22 cellular contexts compared by ENCODE assay signal in genomic region chr17:73334771-73335513, GRCh38. TPM values are rescaled to one million over a fixed set of nuclear protein-coding genes. Genes with fewer than 3 reads are reported as not detected.
A peak's percentile ranks its signal among the peaks of the same experiment; 100 is the strongest.
DNase-seq lines count a peak whose midpoint lies in the region; ATAC-seq, FAIRE-seq and TF ChIP-seq lines count a peak whose summit lies in the region.
"Had no signal": no experiment of that assay in that cellular context is flagged by ENCODE, and none has a peak within 500 bp of the region (broad histone marks: within the 10 kb centered on the region; RNA-seq: fewer than 3 reads in every experiment).

No MANE protein-coding gene starts in this region.

- intact Hi-C loops in esophagus squamous epithelium (cut with DNase I): no loop called here
- intact Hi-C loops in tibial artery (cut with DNase I; ENCODE audit: low total_unique reads): no loop called here

- H3K4me1 ChIP-seq in RWPE2 (ENCODE audit: insufficient read depth, poor library complexity, severe bottlenecking) (peaks cover 20% of the 10 kb centered on the region), esophagus squamous epithelium (peaks cover 12 to 64% (median 40%) of the 10 kb centered on the region in 3 donors), tibial artery (peaks cover 0 to 24% (median 12%) of the 10 kb centered on the region in 4 donors)
- H3K4me1 ChIP-seq: Peyer's patch had no signal

- 44% methylated on average over 9 of the region's 12 CpGs; no CpG with 5 or more reads in 1 of the 2 donors for WGBS in esophagus squamous epithelium, 2 donors

- no peaks in the 10 kb centered on the region for H3K27me3 ChIP-seq in MG63
- H3K27me3 ChIP-seq in RWPE2 (ENCODE audit: insufficient read depth, poor library complexity, severe bottlenecking): no peaks in the 10 kb centered on the region
- H3K27me3 ChIP-seq in esophagus squamous epithelium: no peaks in the 10 kb centered on the region
- no peaks in the 10 kb centered on the region for H3K27me3 ChIP-seq in tibial artery
- H3K27me3 ChIP-seq: heart left ventricle, Peyer's patch had no signal

- no peak for FAIRE-seq in RCC 7860 (lab: Jason Lieb, UNC)

- no peak overlapping the region for H3K4me3 ChIP-seq in MG63
- no peak overlapping the region for H3K4me3 ChIP-seq in RWPE2 (ENCODE audit: severe bottlenecking)
- no peak overlapping the region for H3K4me3 ChIP-seq in esophagus squamous epithelium
- H3K4me3 ChIP-seq in tibial artery: no peak overlapping the region
- H3K4me3 ChIP-seq: heart left ventricle, Peyer's patch had no signal

- no peaks in the 10 kb centered on the region for H3K9me3 Mint-ChIP-seq in stimulated activated memory B cell treated with anti-CD40 and anti-IgM and Interleukin-4, amounts not matched to agents 10 μg/mL and 1 μg/mL and 100 μg/mL, for 72 hours
- H3K9me3 Mint-ChIP-seq: activated T-cell treated with anti-CD3 and anti-CD28 coated beads, Interleukin-2, amount 50 U/mL, for 72 hours; CD4-positive, CD25-positive, alpha-beta regulatory T cell; central memory CD8-positive, alpha-beta T cell had no signal

- H3K27me3 Mint-ChIP-seq in stimulated activated memory B cell treated with anti-CD40 and anti-IgM and Interleukin-4, amounts not matched to agents 10 μg/mL and 1 μg/mL and 100 μg/mL, for 72 hours: no peaks in the 10 kb centered on the region
- H3K27me3 Mint-ChIP-seq: CD4-positive, CD25-positive, alpha-beta regulatory T cell had no signal

- no peak overlapping the region for H3K4me3 Mint-ChIP-seq in stimulated activated memory B cell treated with anti-CD40 and anti-IgM and Interleukin-4, amounts not matched to agents 10 μg/mL and 1 μg/mL and 100 μg/mL, for 72 hours
- H3K4me3 Mint-ChIP-seq: activated T-cell treated with anti-CD3 and anti-CD28 coated beads, Interleukin-2, amount 50 U/mL, for 72 hours; central memory CD8-positive, alpha-beta T cell had no signal

- H3K36me3 ChIP-seq in MG63: no peaks in the 10 kb centered on the region
- H3K36me3 ChIP-seq in RWPE2 (ENCODE audit: low read depth): no peaks in the 10 kb centered on the region
- no peaks in the 10 kb centered on the region for H3K36me3 ChIP-seq in esophagus squamous epithelium
- H3K36me3 ChIP-seq in tibial artery: no peaks in the 10 kb centered on the region
- H3K36me3 ChIP-seq: heart left ventricle, Peyer's patch had no signal

- no peak overlapping the region for H3K27ac Mint-ChIP-seq in stimulated activated memory B cell treated with anti-CD40 and anti-IgM and Interleukin-4, amounts not matched to agents 10 μg/mL and 1 μg/mL and 100 μg/mL, for 72 hours
- H3K27ac Mint-ChIP-seq: activated T-cell treated with anti-CD3 and anti-CD28 coated beads, Interleukin-2, amount 50 U/mL, for 72 hours; CD4-positive, CD25-positive, alpha-beta regulatory T cell had no signal

- H3K9me3 ChIP-seq in MG63: no peaks in the 10 kb centered on the region
- H3K9me3 ChIP-seq in RWPE2 (ENCODE audit: severe bottlenecking): no peaks in the 10 kb centered on the region
- H3K9me3 ChIP-seq in esophagus squamous epithelium: no peaks in the 10 kb centered on the region
- H3K9me3 ChIP-seq in tibial artery: no peaks in the 10 kb centered on the region
- H3K9me3 ChIP-seq: heart left ventricle, Peyer's patch had no signal

- peak; percentile 65 for DNase-seq in MG63
- no peak for DNase-seq in RWPE2 (ENCODE audit: low spot score)
- DNase-seq in esophagus squamous epithelium (lab: John Stamatoyannopoulos, UW): no peak
- DNase-seq in ecto neural progenitor cell (ENCODE audit: low spot score): no peak
- no peak for DNase-seq in RCC 7860 (ENCODE audit: low spot score)
- DNase-seq in tibial artery: no peak
- DNase-seq: activated naive CD4-positive, alpha-beta T cell treated with anti-CD3 and anti-CD28 coated beads, Interleukin-2, amount 50 U/mL, for 16 hours; activated T-cell treated with anti-CD3 and anti-CD28 coated beads, Interleukin-2, amount 50 U/mL, for 72 hours; CD4-positive, CD25-positive, alpha-beta regulatory T cell; effector CD4-positive, alpha-beta T cell; heart left ventricle; left ventricle myocardium superior; NCI-H187; NCI-H226; NK-92 treated with Interleukin-12 subunit alpha and Interleukin-12 subunit beta, amount 100 ng/mL, for 24 hours; Peyer's patch; stimulated activated CD4-positive, alpha-beta T cell treated with anti-CD3 and anti-CD28 coated beads, Interleukin-12 subunit alpha, Interleukin-12 subunit beta, amount 100 ng/mL, for 4 hours; T-helper 9 cell had no signal

- no peak for TF ChIP-seq POLR2A in esophagus squamous epithelium (IDR thresholded peaks at IDR 0.05)

- H3K27ac ChIP-seq in RWPE2 (ENCODE audit: poor library complexity, severe bottlenecking) (peak overlapping the region; percentile 27), esophagus squamous epithelium (peak overlapping the region; percentile 75 to 92 (median 88)), tibial artery (no peak overlapping the region)
- H3K27ac ChIP-seq: heart left ventricle had no signal

- no peak for TF ChIP-seq CTCF in RWPE2 (IDR thresholded peaks at IDR 0.05; ENCODE audit: poor library complexity, severe bottlenecking)
- no peak for TF ChIP-seq CTCF in esophagus squamous epithelium (IDR thresholded peaks at IDR 0.05)
- TF ChIP-seq CTCF in tibial artery (IDR thresholded peaks at IDR 0.05): no peak

- no peak for ATAC-seq in RWPE2 (ENCODE audit: low read depth)
- peak; percentile 32 for ATAC-seq in stimulated activated memory B cell treated with anti-CD40 and anti-IgM and Interleukin-4, amounts not matched to agents 10 μg/mL and 1 μg/mL and 100 μg/mL, for 72 hours
- no peak for ATAC-seq in GM19463 (IDR thresholded peaks at IDR 0.05; ENCODE audit: unreplicated experiment)
- ATAC-seq: activated CD4-positive, CD25-positive, alpha-beta regulatory T cell treated with anti-CD3 and anti-CD28 coated beads, Interleukin-2, amount 50 U/mL, for 24 hours; heart left ventricle; left ventricle myocardium superior had no signal

- H3K36me3 Mint-ChIP-seq in stimulated activated memory B cell treated with anti-CD40 and anti-IgM and Interleukin-4, amounts not matched to agents 10 μg/mL and 1 μg/mL and 100 μg/mL, for 72 hours: peaks cover 5% of the 10 kb centered on the region
- H3K36me3 Mint-ChIP-seq: CD4-positive, CD25-positive, alpha-beta regulatory T cell had no signal

- H3K4me1 Mint-ChIP-seq in stimulated activated memory B cell treated with anti-CD40 and anti-IgM and Interleukin-4, amounts not matched to agents 10 μg/mL and 1 μg/mL and 100 μg/mL, for 72 hours: peaks cover 5% of the 10 kb centered on the region
- H3K4me1 Mint-ChIP-seq: CD4-positive, CD25-positive, alpha-beta regulatory T cell; central memory CD8-positive, alpha-beta T cell had no signal

RNA-seq across cellular contexts. Expression of gene CDC42EP4, which starts 23.1 kb away (rescaled TPM):
- total RNA-seq in MG63 (2014; rRNA removed; shearing (Covaris generic); ENCODE audit: low replicate concordance): 37.7 and 52.4 TPM in 2 replicates
- total RNA-seq in esophagus squamous epithelium: 10 to 100 TPM; 45.1 to 63.9 (median 52.9) TPM

Comparison
In these comparisons a context has a peak if more than half of its experiments do, and no peak if none do; other contexts are left out.
1. H3K27ac ChIP-seq: peak in RWPE2 (single experiment) and esophagus squamous epithelium (4 of 4); none in tibial artery (0 of 2).